ENCODE assay signal across 12 cellular contexts in the genomic region with DNA sequence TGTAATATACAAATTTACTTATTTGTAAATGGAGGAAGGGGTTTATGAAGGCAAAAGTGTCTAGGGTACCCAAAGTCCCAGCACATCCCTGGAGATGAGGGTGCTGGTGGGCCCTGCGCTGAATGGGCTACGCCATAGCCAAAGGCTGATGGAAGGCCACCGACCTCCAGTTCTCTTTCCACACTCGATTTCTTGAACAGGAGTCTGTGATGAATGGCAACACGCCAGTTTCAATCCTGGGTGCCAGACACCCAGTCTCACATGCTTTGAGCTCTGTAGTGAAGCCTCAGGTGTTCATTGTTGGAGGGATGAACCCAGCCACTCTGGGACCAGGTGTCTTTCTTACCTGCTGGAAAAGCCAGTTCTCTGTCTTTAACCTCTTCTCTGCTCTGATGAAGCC. TPM values are rescaled to one million over a fixed set of nuclear protein-coding genes. Genes with fewer than 3 reads are reported as not detected.
DNase-seq lines count a peak whose midpoint lies in the region; ATAC-seq and TF ChIP-seq lines count a peak whose summit lies in the region.
"Had no signal": no experiment of that assay in that cellular context is flagged by ENCODE, and none has a peak within 500 bp of the region (broad histone marks: within the 10 kb centered on the region; RNA-seq: fewer than 3 reads in every experiment).

No MANE protein-coding gene starts in this region.

- H3K36me3 ChIP-seq in adrenal gland (replicated peaks in 1 of 2) (no peaks in the 10 kb centered on the region), lower lobe of right lung (no peaks in the 10 kb centered on the region), subcutaneous abdominal adipose tissue (ENCODE audit: control insufficient read depth in 5 of 5, insufficient read depth in 5 of 5, low read length in 5 of 5) (no peaks in the 10 kb centered on the region)

- H3K27me3 ChIP-seq in adrenal gland: no peaks in the 10 kb centered on the region
- H3K27me3 ChIP-seq in lower lobe of right lung (ENCODE audit: low read depth): no peaks in the 10 kb centered on the region
- no peaks in the 10 kb centered on the region for H3K27me3 ChIP-seq in subcutaneous abdominal adipose tissue (ENCODE audit: control insufficient read depth in 5 of 5, insufficient read depth in 4 of 5, low read length in 5 of 5)

- no peak for TF ChIP-seq POLR2A in adrenal gland (IDR thresholded peaks at IDR 0.05)

- H3K27ac Mint-ChIP-seq in activated CD8-positive, alpha-beta memory T cell treated with anti-CD3 and anti-CD28 coated beads, Interleukin-2, amount 10 ng/mL, durations not matched to agents 7 days and 5 days: no peak overlapping the region

- H3K27ac ChIP-seq in adrenal gland (peak overlapping the region in 4 of 5 donors; percentile 86 to 99 (median 92)), lower lobe of right lung (peak overlapping the region; percentile 91), subcutaneous abdominal adipose tissue (ENCODE audit: low read depth, low read length) (no peak overlapping the region)

- WGBS in adrenal gland, 4 donors: 54 to 65% (median 58%) methylated on average over 5 of the region's 5 CpGs

- H3K4me3 Mint-ChIP-seq in activated CD8-positive, alpha-beta memory T cell treated with anti-CD3 and anti-CD28 coated beads, Interleukin-2, amount 10 ng/mL, durations not matched to agents 7 days and 5 days: no peak overlapping the region

- DNase-seq in NOMO-1 treated with DMSO at 0.1 percent for 48 hours (lab: John Stamatoyannopoulos, UW; ENCODE audit: unreplicated experiment) (peak; percentile 8), NOMO-1 treated with dmso at 0.1 percent for 144 hours (lab: John Stamatoyannopoulos, UW; ENCODE audit: unreplicated experiment) (no peak), adrenal gland (peak in 6 of 7 donors; percentile 35 to 72 (median 50)), lower lobe of right lung (no peak), medulla oblongata (ENCODE audit: extremely low spot score) (no peak)
- no peak for DNase-seq in activated CD8-positive, alpha-beta memory T cell treated with anti-CD3 and anti-CD28 coated beads, Interleukin-2, amount 10 ng/mL, durations not matched to agents 7 days and 5 days
- DNase-seq: activated CD8-positive, alpha-beta memory T cell treated with anti-CD3 and anti-CD28 coated beads, Interleukin-2, amount 50 U/mL, for 48 hours; AML-193; T-helper 9 cell had no signal

- H3K36me3 Mint-ChIP-seq in activated CD8-positive, alpha-beta memory T cell treated with anti-CD3 and anti-CD28 coated beads, Interleukin-2, amount 10 ng/mL, durations not matched to agents 7 days and 5 days: no peaks in the 10 kb centered on the region

- H3K4me3 ChIP-seq in adrenal gland (peak overlapping the region in 3 of 4 donors; percentile 16 to 68 (median 33)), lower lobe of right lung (peak overlapping the region; percentile 78), subcutaneous abdominal adipose tissue (ENCODE audit: low read depth in 1 of 5, low read length in 5 of 5) (peak overlapping the region; percentile 39 to 93 (median 76))

- H3K9me3 Mint-ChIP-seq in activated CD8-positive, alpha-beta memory T cell treated with anti-CD3 and anti-CD28 coated beads, Interleukin-2, amount 10 ng/mL, durations not matched to agents 7 days and 5 days (ENCODE audit: low read depth): no peaks in the 10 kb centered on the region

- H3K9ac ChIP-seq in subcutaneous abdominal adipose tissue (ENCODE audit: low read length in 5 of 5): peak overlapping the region in 3 of 5 donors; percentile 89 to 92 (median 90)

- ATAC-seq in lower lobe of right lung (no peak), GM18511 (IDR thresholded peaks at IDR 0.05; ENCODE audit: unreplicated experiment) (no peak)
- no peak for ATAC-seq in activated CD8-positive, alpha-beta memory T cell treated with anti-CD3 and anti-CD28 coated beads, Interleukin-2, amount 10 ng/mL, durations not matched to agents 7 days and 5 days

- H3K4me1 ChIP-seq in adrenal gland (replicated peaks in 1 of 2) (peaks cover 52% of the 10 kb centered on the region in 2 donors), lower lobe of right lung (peaks cover 51% of the 10 kb centered on the region), subcutaneous abdominal adipose tissue (ENCODE audit: control insufficient read depth in 5 of 5, insufficient read depth in 5 of 5, low read length in 5 of 5) (peaks cover 2 to 55% (median 49%) of the 10 kb centered on the region in 5 donors)

- TF ChIP-seq CTCF in adrenal gland (IDR thresholded peaks at IDR 0.05) (no peak), lower lobe of right lung (IDR thresholded peaks at IDR 0.05) (no peak)

- H3K9me3 ChIP-seq in adrenal gland (replicated peaks in 1 of 3): no peaks in the 10 kb centered on the region
- H3K9me3 ChIP-seq in lower lobe of right lung: no peaks in the 10 kb centered on the region
- no peaks in the 10 kb centered on the region for H3K9me3 ChIP-seq in subcutaneous abdominal adipose tissue (ENCODE audit: control insufficient read depth in 5 of 5, low read length in 5 of 5)

- intact Hi-C loops in adrenal gland (cut with DNase I): no loop called here
- intact Hi-C loops in lower lobe of right lung (cut with DNase I): no loop called here

- H3K27me3 Mint-ChIP-seq in activated CD8-positive, alpha-beta memory T cell treated with anti-CD3 and anti-CD28 coated beads, Interleukin-2, amount 10 ng/mL, durations not matched to agents 7 days and 5 days: peaks cover 63% of the 10 kb centered on the region

- peaks cover 3% of the 10 kb centered on the region for H3K4me1 Mint-ChIP-seq in activated CD8-positive, alpha-beta memory T cell treated with anti-CD3 and anti-CD28 coated beads, Interleukin-2, amount 10 ng/mL, durations not matched to agents 7 days and 5 days

- CTCF ChIA-PET in activated CD8-positive, alpha-beta memory T cell treated with anti-CD3 and anti-CD28 coated beads, Interleukin-2, amount 10 ng/mL, durations not matched to agents 7 days and 5 days (lab: Charles Lee): no interaction called here

RNA-seq across cellular contexts. Expression of a gene that starts 0.8 kb away (rescaled TPM):
- total RNA-seq in adrenal gland (100 to 1,000 TPM in 1 of 8 donors, 10 to 100 TPM in 7; 30.7 to 102 (median 82.2) TPM), lower lobe of right lung (29.9 TPM)
- 100 to 1,000 TPM in 1 of 3 donors, 10 to 100 TPM in 2; 43.0 to 132 (median 79.7) TPM for polyA plus RNA-seq in adrenal gland
- not detected for total RNA-seq in activated CD8-positive, alpha-beta memory T cell treated with anti-CD3 and anti-CD28 coated beads, Interleukin-2, amount 10 ng/mL, durations not matched to agents 7 days and 5 days
- total RNA-seq: H7 had no signal

RNA-seq across cellular contexts. Expression of a gene that starts 30.6 kb away (rescaled TPM):
- total RNA-seq in adrenal gland (100 to 1,000 TPM in 1 of 8 donors, 10 to 100 TPM in 7; 39.0 to 129 (median 74.7) TPM), lower lobe of right lung (28.3 TPM)
- polyA plus RNA-seq in adrenal gland: 10 to 100 TPM in 2 of 3 donors, 1 to 10 TPM in 1; 6.0 to 40.7 (median 35.0) TPM
- under 1 TPM; 0.35 to 0.80 TPM for total RNA-seq in activated CD8-positive, alpha-beta memory T cell treated with anti-CD3 and anti-CD28 coated beads, Interleukin-2, amount 10 ng/mL, durations not matched to agents 7 days and 5 days

Comparison
In these comparisons a context has a peak if more than half of its experiments do, and no peak if none do; other contexts are left out.
1. DNase-seq: peak in NOMO-1 treated with DMSO at 0.1 percent for 48 hours (single experiment) and adrenal gland (6 of 7); none in NOMO-1 treated with dmso at 0.1 percent for 144 hours (single experiment), lower lobe of right lung (single experiment), medulla oblongata (single experiment) and activated CD8-positive, alpha-beta memory T cell treated with anti-CD3 and anti-CD28 coated beads, Interleukin-2, amount 10 ng/mL, durations not matched to agents 7 days and 5 days (single experiment).
2. RNA of a gene that starts 0.8 kb away (total RNA-seq): 30.7 to 102 TPM in adrenal gland and 29.9 TPM in lower lobe of right lung (single experiment); not detected in activated CD8-positive, alpha-beta memory T cell treated with anti-CD3 and anti-CD28 coated beads, Interleukin-2, amount 10 ng/mL, durations not matched to agents 7 days and 5 days; every median in the first group is over 10 times any median in the second.
3. RNA of a gene that starts 30.6 kb away (total RNA-seq): 39.0 to 129 TPM in adrenal gland and 28.3 TPM in lower lobe of right lung (single experiment); 0.35 to 0.80 TPM in activated CD8-positive, alpha-beta memory T cell treated with anti-CD3 and anti-CD28 coated beads, Interleukin-2, amount 10 ng/mL, durations not matched to agents 7 days and 5 days; every median in the first group is over 10 times any median in the second.
4. Peak in every context shown above with its lines, with median percentiles within 50 percentile points of each other: H3K4me3 ChIP-seq.